In genomic region chr11:46695345-46696211, GRCh38 we compare ENCODE assay signal across 1 cellular context.
A peak's percentile ranks its signal among the peaks of the same experiment; 100 is the strongest.
TF ChIP-seq lines count a peak whose summit lies in the region.

No MANE protein-coding gene starts in this region.

TF ChIP-seq in HepG2, 621 proteins besides CTCF, POLR2A, EP300 and RAD21 (continued from another document and continues in another):
- 0 out of 2 replicates have a peak, but pooled peaks have one; percentile 39 for TF ChIP-seq SNAI1 (CRISPR knock-in tag; IDR thresholded peaks at IDR 0.05; ENCODE audit: borderline replicate concordance)
- peak; percentile 68; the same call in 1 of the 2 replicates for TF ChIP-seq ZNF547 (CRISPR knock-in tag; IDR thresholded peaks at IDR 0.05)
- no peak for TF ChIP-seq ZNF782 (CRISPR knock-in tag; IDR thresholded peaks at IDR 0.05; ENCODE audit: borderline replicate concordance)
- no peak for TF ChIP-seq ZNF20 (CRISPR knock-in tag; IDR thresholded peaks at IDR 0.05)
- TF ChIP-seq MAX (IDR thresholded peaks at IDR 0.05): peak; percentile 99
- no peak for TF ChIP-seq RFX5 (IDR thresholded peaks at IDR 0.05; ENCODE audit: low read depth, low read length)
- TF ChIP-seq ZNF296 (CRISPR knock-in tag; conservative IDR thresholded peaks at IDR 0.05): no peak
- no peak for TF ChIP-seq ZNF292 (CRISPR knock-in tag; IDR thresholded peaks at IDR 0.05; ENCODE audit: borderline replicate concordance, low read depth)
- TF ChIP-seq ZNF577 (CRISPR knock-in tag; IDR thresholded peaks at IDR 0.05; ENCODE audit: borderline replicate concordance, low read depth): no peak
- 0 out of 2 replicates have a peak, but pooled peaks have one; percentile 61 for TF ChIP-seq ZBTB7B (CRISPR knock-in tag; IDR thresholded peaks at IDR 0.05)
- peak; percentile 31; the same call in 1 of the 2 replicates for TF ChIP-seq HMG20A (CRISPR knock-in tag; IDR thresholded peaks at IDR 0.05; ENCODE audit: borderline replicate concordance)
- no peak for TF ChIP-seq ZKSCAN8 (CRISPR knock-in tag; IDR thresholded peaks at IDR 0.05; ENCODE audit: borderline replicate concordance)
- TF ChIP-seq CC2D1A (CRISPR knock-in tag; IDR thresholded peaks at IDR 0.05): no peak
- TF ChIP-seq ZNF225 (CRISPR knock-in tag; IDR thresholded peaks at IDR 0.05): peak; percentile 75; the same call in 1 of the 2 replicates
- TF ChIP-seq MATR3 (CRISPR knock-in tag; IDR thresholded peaks at IDR 0.05): no peak
- TF ChIP-seq ZNF607 (CRISPR knock-in tag; IDR thresholded peaks at IDR 0.05; ENCODE audit: borderline replicate concordance): peak; percentile 87
- TF ChIP-seq ZBTB2 (CRISPR knock-in tag; IDR thresholded peaks at IDR 0.05; ENCODE audit: low read depth): no peak
- TF ChIP-seq ZFP36L2 (CRISPR knock-in tag; IDR thresholded peaks at IDR 0.05): no peak
- no peak for TF ChIP-seq ZNF720 (CRISPR knock-in tag; IDR thresholded peaks at IDR 0.05)
- peak; percentile 66; the same call in 1 of the 2 replicates for TF ChIP-seq MEF2D (CRISPR knock-in tag; IDR thresholded peaks at IDR 0.05)
- peak; percentile 39; the same call in 1 of the 2 replicates for TF ChIP-seq ZNF816 (CRISPR knock-in tag; IDR thresholded peaks at IDR 0.05; ENCODE audit: borderline replicate concordance)
- TF ChIP-seq BCLAF1 (IDR thresholded peaks at IDR 0.05): no peak
- 0 out of 2 replicates have a peak, but pooled peaks have one; percentile 15 for TF ChIP-seq ZNF503 (CRISPR knock-in tag; IDR thresholded peaks at IDR 0.05)
- TF ChIP-seq FIP1L1 (IDR thresholded peaks at IDR 0.05; ENCODE audit: borderline replicate concordance, insufficient read depth, low read depth, low read length): no peak
- TF ChIP-seq AGO2 (optimal IDR thresholded peaks at IDR 0.05; ENCODE audit: low read depth, low read length): no peak
- TF ChIP-seq ZBTB4 (CRISPR knock-in tag; IDR thresholded peaks at IDR 0.05; ENCODE audit: borderline replicate concordance): peak; percentile 77; the same call in 1 of the 2 replicates
- TF ChIP-seq ETS1 (CRISPR knock-in tag; IDR thresholded peaks at IDR 0.05): no peak
- TF ChIP-seq ZBTB33 (CRISPR knock-in tag; IDR thresholded peaks at IDR 0.05): peak; percentile 69
- TF ChIP-seq TMF1 (CRISPR knock-in tag; IDR thresholded peaks at IDR 0.05; ENCODE audit: low read depth): no peak
- no peak for TF ChIP-seq GATA4 (IDR thresholded peaks at IDR 0.05; ENCODE audit: borderline replicate concordance, low read depth)
- TF ChIP-seq ZNF207 (IDR thresholded peaks at IDR 0.05; ENCODE audit: borderline replicate concordance): no peak
- TF ChIP-seq ZNF550 (CRISPR knock-in tag; IDR thresholded peaks at IDR 0.05; ENCODE audit: borderline replicate concordance): no peak
- peak; percentile 64 for TF ChIP-seq NCOA2 (CRISPR knock-in tag; IDR thresholded peaks at IDR 0.05)
- TF ChIP-seq POLR2G (IDR thresholded peaks at IDR 0.05; ENCODE audit: low read depth, low read length): 0 out of 2 replicates have a peak, but pooled peaks have one; percentile 10
- TF ChIP-seq ISX (CRISPR knock-in tag; conservative IDR thresholded peaks at IDR 0.05): no peak
- no peak for TF ChIP-seq ZNF572 (CRISPR knock-in tag; IDR thresholded peaks at IDR 0.05)
- no peak for TF ChIP-seq SRSF4 (IDR thresholded peaks at IDR 0.05; ENCODE audit: low read depth, low read length, poor library complexity, severe bottlenecking)
- no peak; the same call in 1 of the 2 replicates for TF ChIP-seq ZNF160 (CRISPR knock-in tag; IDR thresholded peaks at IDR 0.05)
- no peak for TF ChIP-seq ARID2 (CRISPR knock-in tag; IDR thresholded peaks at IDR 0.05; ENCODE audit: borderline replicate concordance)
- no peak for TF ChIP-seq NFKBIZ (CRISPR knock-in tag; IDR thresholded peaks at IDR 0.05)
- TF ChIP-seq KAT2B (IDR thresholded peaks at IDR 0.05; ENCODE audit: borderline replicate concordance, low read depth, low read length): no peak
- peak; percentile 50; the same call in 1 of the 2 replicates for TF ChIP-seq HES4 (CRISPR knock-in tag; IDR thresholded peaks at IDR 0.05; ENCODE audit: borderline replicate concordance)
- TF ChIP-seq HNF1A (IDR thresholded peaks at IDR 0.05; ENCODE audit: low read depth): no peak
- TF ChIP-seq HNF1A (CRISPR knock-in tag; IDR thresholded peaks at IDR 0.05; ENCODE audit: borderline replicate concordance): no peak; the same call in 1 of the 2 replicates
- 0 out of 2 replicates have a peak, but pooled peaks have one; percentile 30 for TF ChIP-seq MYPOP (CRISPR knock-in tag; IDR thresholded peaks at IDR 0.05)
